Comparison of ENCODE assay signal across 9 cellular contexts in genomic region chr22:46076651-46077339, GRCh38.
DNase-seq lines count a peak whose midpoint lies in the region; ATAC-seq and TF ChIP-seq lines count a peak whose summit lies in the region.
"Had no signal": no experiment of that assay in that cellular context is flagged by ENCODE, and none has a peak within 500 bp of the region (broad histone marks: within the 10 kb centered on the region; RNA-seq: fewer than 3 reads in every experiment).

No MANE protein-coding gene starts in this region.

- intact Hi-C loops in sciatic nerve (cut with DNase I), result loop anchor here (5.0 kb wide), 1 partner anchor 64 kb away; no protein-coding TSS in a partner anchor

- peak overlapping the region; percentile 50 for H3K4me3 ChIP-seq in WI38 (ENCODE audit: low read depth, low read length)

- TF ChIP-seq CTCF in WI38 (IDR thresholded peaks at IDR 0.05; ENCODE audit: low read depth, low read length), result no peak

- DNase-seq in EL (peak; percentile 88), glomerular visceral epithelial cell (ENCODE audit: extremely low spot score) (peak; percentile 64), sciatic nerve (ENCODE audit: low spot score) (peak; percentile 67), cerebellar cortex (ENCODE audit: low spot score) (no peak)
- DNase-seq: SW 1271 had no signal

- ATAC-seq in sciatic nerve, result peak; percentile 35
- no peak for ATAC-seq in GM18868 (IDR thresholded peaks at IDR 0.05; ENCODE audit: unreplicated experiment)
- ATAC-seq in GM18867 (IDR thresholded peaks at IDR 0.05; ENCODE audit: unreplicated experiment), result no peak
- no peak for ATAC-seq in GM18909 (IDR thresholded peaks at IDR 0.05; ENCODE audit: poor library complexity, unreplicated experiment)
